ENCODE assay signal across 8 cellular contexts in genomic region chr17:82241183-82241925, GRCh38. TPM values are rescaled to one million over a fixed set of nuclear protein-coding genes. Genes with fewer than 3 reads are reported as not detected.
DNase-seq lines count a peak whose midpoint lies in the region; ATAC-seq and TF ChIP-seq lines count a peak whose summit lies in the region.

No MANE protein-coding gene starts in this region.

- peaks cover 17% of the 10 kb centered on the region for H3K79me1 ChIP-seq in neuronal stem cell (ENCODE audit: low read depth, low read length)

- no peak overlapping the region for H2BK120ac ChIP-seq in neuronal stem cell (ENCODE audit: low read depth, low read length)

- H3K14ac ChIP-seq in neuronal stem cell (ENCODE audit: low read length): no peak overlapping the region

- H3K27me3 ChIP-seq in neuronal stem cell (ENCODE audit: control insufficient read depth in 3 of 3, insufficient read depth in 3 of 3, low read depth in 1 of 3, low read length in 3 of 3): no peaks in the 10 kb centered on the region

- no peak overlapping the region for H3K4me3 ChIP-seq in neuronal stem cell (ENCODE audit: low read length in 2 of 2)

- POLR2A ChIA-PET in activated CD4-positive, alpha-beta memory T cell treated with anti-CD3 and anti-CD28 coated beads, Interleukin-2, amount 10 ng/mL, durations not matched to agents 7 days and 5 days (lab: Charles Lee): interaction anchor here (0.8 to 4.1 kb wide), 8 partner anchors 9 to 80 kb away, joined by 3 to 19 read pairs (median 4); partner anchors contain the start of genes CD7 and SLC16A3

- H2BK5ac ChIP-seq in neuronal stem cell (ENCODE audit: low read length): no peak overlapping the region

- H3K9me3 ChIP-seq in neuronal stem cell (replicated peaks in 1 of 2; ENCODE audit: control insufficient read depth in 2 of 2, insufficient read depth in 1 of 2, low read depth in 1 of 2, low read length in 2 of 2): no peaks in the 10 kb centered on the region

- H3K27me3 Mint-ChIP-seq in activated CD4-positive, alpha-beta memory T cell treated with anti-CD3 and anti-CD28 coated beads, Interleukin-2, amount 10 ng/mL, durations not matched to agents 7 days and 5 days: no peaks in the 10 kb centered on the region
- H3K27me3 Mint-ChIP-seq in progenitor cell of endocrine pancreas: no peaks in the 10 kb centered on the region

- ATAC-seq in GM18502 (IDR thresholded peaks at IDR 0.05; ENCODE audit: poor library complexity, unreplicated experiment): no peak

- no peak for TF ChIP-seq CTCF in progenitor cell of endocrine pancreas (IDR thresholded peaks at IDR 0.05; ENCODE audit: unreplicated experiment)

- H2BK15ac ChIP-seq in neuronal stem cell (ENCODE audit: low read length): no peak overlapping the region

- H4K8ac ChIP-seq in neuronal stem cell (ENCODE audit: low read depth, low read length): no peak overlapping the region

- peak overlapping the region; percentile 74 for H3K27ac Mint-ChIP-seq in activated CD4-positive, alpha-beta memory T cell treated with anti-CD3 and anti-CD28 coated beads, Interleukin-2, amount 10 ng/mL, durations not matched to agents 7 days and 5 days
- no peak overlapping the region for H3K27ac Mint-ChIP-seq in progenitor cell of endocrine pancreas

- H3K4ac ChIP-seq in neuronal stem cell (ENCODE audit: low read length): no peak overlapping the region

- no peaks in the 10 kb centered on the region for H3K9me3 Mint-ChIP-seq in activated CD4-positive, alpha-beta memory T cell treated with anti-CD3 and anti-CD28 coated beads, Interleukin-2, amount 10 ng/mL, durations not matched to agents 7 days and 5 days
- no peaks in the 10 kb centered on the region for H3K9me3 Mint-ChIP-seq in progenitor cell of endocrine pancreas (ENCODE audit: low read depth)

- H3K4me1 Mint-ChIP-seq in activated CD4-positive, alpha-beta memory T cell treated with anti-CD3 and anti-CD28 coated beads, Interleukin-2, amount 10 ng/mL, durations not matched to agents 7 days and 5 days: peaks cover 58% of the 10 kb centered on the region
- H3K4me1 Mint-ChIP-seq in progenitor cell of endocrine pancreas (ENCODE audit: low read depth): peaks cover 3% of the 10 kb centered on the region

- H3K36me3 ChIP-seq in neuronal stem cell (replicated peaks in 1 of 2; ENCODE audit: control insufficient read depth in 2 of 2, insufficient read depth in 2 of 2, low read length in 2 of 2): peaks cover 51 to 81% of the 10 kb centered on the region in 2 donors

- no peak overlapping the region for H2BK12ac ChIP-seq in neuronal stem cell (ENCODE audit: low read length)

- no peak overlapping the region for H3K4me2 ChIP-seq in neuronal stem cell (ENCODE audit: insufficient read depth, low read length, poor library complexity, severe bottlenecking)

- CTCF ChIA-PET in activated CD4-positive, alpha-beta memory T cell treated with anti-CD3 and anti-CD28 coated beads, Interleukin-2, amount 10 ng/mL, durations not matched to agents 7 days and 5 days (lab: Charles Lee): interaction anchor here (1.5 kb wide), 1 partner anchor 80 kb away, joined by 5 read pairs; no protein-coding TSS in a partner anchor

- H2AFZ ChIP-seq in neuronal stem cell (ENCODE audit: low read length): no peak overlapping the region

- peaks cover 60% of the 10 kb centered on the region for H3K36me3 Mint-ChIP-seq in activated CD4-positive, alpha-beta memory T cell treated with anti-CD3 and anti-CD28 coated beads, Interleukin-2, amount 10 ng/mL, durations not matched to agents 7 days and 5 days (ENCODE audit: low read depth)
- peaks cover 20% of the 10 kb centered on the region for H3K36me3 Mint-ChIP-seq in progenitor cell of endocrine pancreas (ENCODE audit: insufficient read depth)

- no peak overlapping the region for H3K18ac ChIP-seq in neuronal stem cell (ENCODE audit: low read length)

- no peak overlapping the region for H4K91ac ChIP-seq in neuronal stem cell (ENCODE audit: low read depth, low read length, poor library complexity)

- peak; percentile 68 for DNase-seq in activated CD8-positive, alpha-beta memory T cell treated with anti-CD3 and anti-CD28 coated beads for 24 hours
- no peak for DNase-seq in activated CD8-positive, alpha-beta memory T cell treated with anti-CD3 and anti-CD28 coated beads, Interleukin-2, amount 50 U/mL, for 4 hours
- peak; percentile 23 for DNase-seq in activated CD4-positive, alpha-beta memory T cell treated with anti-CD3 and anti-CD28 coated beads, Interleukin-2, amount 10 ng/mL, durations not matched to agents 7 days and 5 days
- DNase-seq in fibroblast of gingiva (ENCODE audit: low read depth): peak; percentile 88
- no peak for DNase-seq in neuronal stem cell (ENCODE audit: low spot score)
- no peak for DNase-seq in NCI-H1048 (lab: John Stamatoyannopoulos, UW)
- no peak for DNase-seq in progenitor cell of endocrine pancreas (ENCODE audit: low spot score, unreplicated experiment)

- H3K23ac ChIP-seq in neuronal stem cell (ENCODE audit: low read depth, low read length, poor library complexity): peak overlapping the region; percentile 29

- H2AK5ac ChIP-seq in neuronal stem cell (ENCODE audit: low read depth, low read length): no peak overlapping the region

- WGBS in neuronal stem cell (ENCODE audit: extremely low coverage in 2 of 2, insufficient read length in 2 of 2, insufficient replicate concordance in 1 of 2), 2 donors: no CpG with 5 or more reads among the region's 27 CpGs

- peaks cover 0 to 3% of the 10 kb centered on the region in 2 donors for H3K4me1 ChIP-seq in neuronal stem cell (ENCODE audit: control insufficient read depth in 2 of 2, insufficient read depth in 1 of 2, low read depth in 1 of 2, low read length in 2 of 2)

- H3K27ac ChIP-seq in neuronal stem cell (replicated peaks; ENCODE audit: low read length): peak overlapping the region; percentile 43

- no peak overlapping the region for H3K9ac ChIP-seq in neuronal stem cell (ENCODE audit: low read depth, low read length, poor library complexity)

- no peak overlapping the region for H3K4me3 Mint-ChIP-seq in activated CD4-positive, alpha-beta memory T cell treated with anti-CD3 and anti-CD28 coated beads, Interleukin-2, amount 10 ng/mL, durations not matched to agents 7 days and 5 days
- no peak overlapping the region for H3K4me3 Mint-ChIP-seq in progenitor cell of endocrine pancreas (ENCODE audit: low read depth)

RNA-seq across cellular contexts. Expression of gene SLC16A3, which starts 12.5 kb away (rescaled TPM):
- total RNA-seq in activated CD4-positive, alpha-beta memory T cell treated with anti-CD3 and anti-CD28 coated beads, Interleukin-2, amount 10 ng/mL, durations not matched to agents 7 days and 5 days: 100 to 1,000 TPM; 206 to 210 TPM
- polyA plus RNA-seq in neuronal stem cell (2013, experiment 1 of 2): 3.5 TPM
- polyA plus RNA-seq in neuronal stem cell (2013, experiment 2 of 2): 3.2 TPM
- 5.4 and 5.9 TPM in 2 replicates for total RNA-seq in progenitor cell of endocrine pancreas

RNA-seq across cellular contexts. Expression of gene CCDC57, which starts 28.7 kb away (rescaled TPM):
- total RNA-seq in activated CD4-positive, alpha-beta memory T cell treated with anti-CD3 and anti-CD28 coated beads, Interleukin-2, amount 10 ng/mL, durations not matched to agents 7 days and 5 days: 10 to 100 TPM; 49.8 to 54.9 TPM
- 26.0 TPM for polyA plus RNA-seq in neuronal stem cell (2013, experiment 1 of 2)
- polyA plus RNA-seq in neuronal stem cell (2013, experiment 2 of 2): 24.0 TPM
- 79.0 and 79.3 TPM in 2 replicates for total RNA-seq in progenitor cell of endocrine pancreas

RNA-seq across cellular contexts. Expression of gene CSNK1D, which starts 32.1 kb away (rescaled TPM):
- total RNA-seq in activated CD4-positive, alpha-beta memory T cell treated with anti-CD3 and anti-CD28 coated beads, Interleukin-2, amount 10 ng/mL, durations not matched to agents 7 days and 5 days: 100 to 1,000 TPM; 116 TPM
- polyA plus RNA-seq in neuronal stem cell (2013, experiment 1 of 2): 70.3 TPM
- polyA plus RNA-seq in neuronal stem cell (2013, experiment 2 of 2): 72.1 TPM
- 224 and 227 TPM in 2 replicates for total RNA-seq in progenitor cell of endocrine pancreas

Comparison
In these comparisons a context has a peak if more than half of its experiments do, and no peak if none do; other contexts are left out.
1. DNase-seq: peak in activated CD8-positive, alpha-beta memory T cell treated with anti-CD3 and anti-CD28 coated beads for 24 hours (single experiment), activated CD4-positive, alpha-beta memory T cell treated with anti-CD3 and anti-CD28 coated beads, Interleukin-2, amount 10 ng/mL, durations not matched to agents 7 days and 5 days (single experiment) and fibroblast of gingiva (single experiment); none in activated CD8-positive, alpha-beta memory T cell treated with anti-CD3 and anti-CD28 coated beads, Interleukin-2, amount 50 U/mL, for 4 hours (single experiment), neuronal stem cell (single experiment), NCI-H1048 (single experiment) and progenitor cell of endocrine pancreas (single experiment).
2. RNA of gene SLC16A3, which starts 12.5 kb away (total RNA-seq): 206 to 210 TPM in activated CD4-positive, alpha-beta memory T cell treated with anti-CD3 and anti-CD28 coated beads, Interleukin-2, amount 10 ng/mL, durations not matched to agents 7 days and 5 days; 5.4 to 5.9 TPM in progenitor cell of endocrine pancreas; every median in the first group is over 10 times any median in the second.